Comparison of ENCODE assay signal across 8 cellular contexts in genomic region chr15:30625436-30626193, GRCh38.
A peak's percentile ranks its signal among the peaks of the same experiment; 100 is the strongest.
DNase-seq lines count a peak whose midpoint lies in the region; ATAC-seq and TF ChIP-seq lines count a peak whose summit lies in the region.
"Not testable (repeated sequence)": the region's sequence is repeated elsewhere in the genome, so short reads cannot be mapped to it uniquely, and the experiment has no call there.

TSS of gene ARHGAP11B (plus strand) at chr15:30626128.

- not testable (repeated sequence) for H3K36me3 ChIP-seq in ACC112 (ENCODE audit: insufficient read depth, low read length); PC-3 (ENCODE audit: low read depth, low read length)

- H3K27ac ChIP-seq in ACC112 (ENCODE audit: low read depth, low read length) (peak within 1 kb of the TSS; percentile 95), PC-3 (ENCODE audit: low read length) (peak within 1 kb of the TSS; percentile 91)

- intact Hi-C loops in PC-3 (cut with micrococcal nuclease), result loop anchor here (5.0 kb wide), 1 partner anchor 702 kb away; the partner anchor contains the start of gene KLF13
- intact Hi-C loops in activated T-helper 1 cell treated with anti-CD3 and anti-CD28 coated beads, Interleukin-12 subunit alpha, Interleukin-12 subunit beta, Interleukin-2, Interleukin-4 antibody, amounts not matched to agents 30 ng/mL and 10 ng/mL and 1 ng/mL, durations not matched to agents 14 hours and 24 hours and 36 hours (cut with micrococcal nuclease), result not testable (repeated sequence)

- DNase-seq in PC-3 (peak; percentile 99), medulla oblongata (ENCODE audit: extremely low spot score) (peak; percentile 98)
- DNase-seq in activated T-helper 1 cell treated with anti-CD3 and anti-CD28 coated beads, Interleukin-12 subunit alpha, Interleukin-12 subunit beta, Interleukin-2, Interleukin-4 antibody, amounts not matched to agents 30 ng/mL and 10 ng/mL and 1 ng/mL, durations not matched to agents 14 hours and 24 hours and 36 hours (ENCODE audit: low spot score), result peak; percentile 95
- DNase-seq in erythroblast (lab: John Stamatoyannopoulos, UW), result not testable (repeated sequence)
- peak; percentile 97 for DNase-seq in stimulated activated CD4-positive, alpha-beta T cell treated with anti-CD3 and anti-CD28 coated beads, Interleukin-1b, Interleukin-23, amount 100 ng/mL, for 48 hours

- not testable (repeated sequence) for H3K36me3 Mint-ChIP-seq in activated T-helper 1 cell treated with anti-CD3 and anti-CD28 coated beads, Interleukin-12 subunit alpha, Interleukin-12 subunit beta, Interleukin-2, Interleukin-4 antibody, amounts not matched to agents 30 ng/mL and 10 ng/mL and 1 ng/mL, durations not matched to agents 14 hours and 24 hours and 36 hours (ENCODE audit: low read depth)

- H2AFZ ChIP-seq in ACC112 (ENCODE audit: low read length, unreplicated experiment), result peak within 1 kb of the TSS; percentile 89
- peak within 1 kb of the TSS; percentile 99 for H2AFZ ChIP-seq in PC-3 (ENCODE audit: low read length)

- H3F3A ChIP-seq in PC-3 (ENCODE audit: low read length, unreplicated experiment), result not testable (repeated sequence)

- not testable (repeated sequence) for H3K9me2 ChIP-seq in PC-3 (replicated peaks; ENCODE audit: low read length)

- H3K9me3 ChIP-seq in PC-3 (ENCODE audit: low read length), result not testable (repeated sequence)

- H3K4me3 ChIP-seq in ACC112 (ENCODE audit: low read depth, low read length) (peak within 1 kb of the TSS; percentile 82), PC-3 (ENCODE audit: low read length) (peak within 1 kb of the TSS; percentile 91)

- H3K27me3 ChIP-seq in ACC112 (ENCODE audit: insufficient read depth, low read length); PC-3 (ENCODE audit: low read length): not testable (repeated sequence)

- H3K9me3 Mint-ChIP-seq in activated T-helper 1 cell treated with anti-CD3 and anti-CD28 coated beads, Interleukin-12 subunit alpha, Interleukin-12 subunit beta, Interleukin-2, Interleukin-4 antibody, amounts not matched to agents 30 ng/mL and 10 ng/mL and 1 ng/mL, durations not matched to agents 14 hours and 24 hours and 36 hours, result not testable (repeated sequence)

- TF ChIP-seq CTCF in PC-3 (conservative IDR thresholded peaks at IDR 0.05; ENCODE audit: low read depth, low read length), result not testable (repeated sequence)

- POLR2A ChIA-PET in PC-3 (lab: Charles Lee; ENCODE audit: unreplicated experiment), result interaction anchor here (0.6 kb wide), 1 partner anchor 1989 kb away, joined by 3 read pairs; no protein-coding TSS in a partner anchor

- H3K79me2 ChIP-seq in ACC112 (ENCODE audit: control insufficient read depth, insufficient read depth, low read length, unreplicated experiment) (peaks cover 40% of the 10 kb centered on the region), PC-3 (ENCODE audit: low read length) (peaks cover 49% of the 10 kb centered on the region)

- H3K4me1 ChIP-seq in ACC112 (ENCODE audit: control insufficient read depth, insufficient read depth, low read length, unreplicated experiment); PC-3 (ENCODE audit: insufficient read depth, low read length): not testable (repeated sequence)

- H4K20me1 ChIP-seq in PC-3 (ENCODE audit: low read length), result not testable (repeated sequence)

- CTCF ChIA-PET in PC-3 (lab: Charles Lee), result not testable (repeated sequence)

- H3K27me3 Mint-ChIP-seq in activated T-helper 1 cell treated with anti-CD3 and anti-CD28 coated beads, Interleukin-12 subunit alpha, Interleukin-12 subunit beta, Interleukin-2, Interleukin-4 antibody, amounts not matched to agents 30 ng/mL and 10 ng/mL and 1 ng/mL, durations not matched to agents 14 hours and 24 hours and 36 hours (ENCODE audit: insufficient read depth), result not testable (repeated sequence)

- TF ChIP-seq POLR2A in erythroblast (IDR thresholded peaks at IDR 0.05; ENCODE audit: low read length), result peak; percentile 46

- peaks cover 19% of the 10 kb centered on the region for H3K4me1 Mint-ChIP-seq in activated T-helper 1 cell treated with anti-CD3 and anti-CD28 coated beads, Interleukin-12 subunit alpha, Interleukin-12 subunit beta, Interleukin-2, Interleukin-4 antibody, amounts not matched to agents 30 ng/mL and 10 ng/mL and 1 ng/mL, durations not matched to agents 14 hours and 24 hours and 36 hours (ENCODE audit: low read depth)

- peak within 1 kb of the TSS; percentile 98 for H3K4me3 Mint-ChIP-seq in activated T-helper 1 cell treated with anti-CD3 and anti-CD28 coated beads, Interleukin-12 subunit alpha, Interleukin-12 subunit beta, Interleukin-2, Interleukin-4 antibody, amounts not matched to agents 30 ng/mL and 10 ng/mL and 1 ng/mL, durations not matched to agents 14 hours and 24 hours and 36 hours

- H3K4me2 ChIP-seq in PC-3 (ENCODE audit: low read length), result peak within 1 kb of the TSS; percentile 91

- peak; percentile 93 for ATAC-seq in GM18868 (IDR thresholded peaks at IDR 0.05; ENCODE audit: unreplicated experiment)
- ATAC-seq in HG02943 (IDR thresholded peaks at IDR 0.05; ENCODE audit: low read depth, unreplicated experiment), result peak; percentile 95
- peak; percentile 83 for ATAC-seq in PC-3

- BruUV-seq in PC-3 (replicated peaks; lab: Mats Ljungman, UMichigan), result not testable (repeated sequence)

- H3K27ac Mint-ChIP-seq in activated T-helper 1 cell treated with anti-CD3 and anti-CD28 coated beads, Interleukin-12 subunit alpha, Interleukin-12 subunit beta, Interleukin-2, Interleukin-4 antibody, amounts not matched to agents 30 ng/mL and 10 ng/mL and 1 ng/mL, durations not matched to agents 14 hours and 24 hours and 36 hours, result peak within 1 kb of the TSS; percentile 96

- H3K9ac ChIP-seq in PC-3 (ENCODE audit: low read length), result peak within 1 kb of the TSS; percentile 93
